Comparison of ENCODE assay signal across 11 cellular contexts in the genomic region with DNA sequence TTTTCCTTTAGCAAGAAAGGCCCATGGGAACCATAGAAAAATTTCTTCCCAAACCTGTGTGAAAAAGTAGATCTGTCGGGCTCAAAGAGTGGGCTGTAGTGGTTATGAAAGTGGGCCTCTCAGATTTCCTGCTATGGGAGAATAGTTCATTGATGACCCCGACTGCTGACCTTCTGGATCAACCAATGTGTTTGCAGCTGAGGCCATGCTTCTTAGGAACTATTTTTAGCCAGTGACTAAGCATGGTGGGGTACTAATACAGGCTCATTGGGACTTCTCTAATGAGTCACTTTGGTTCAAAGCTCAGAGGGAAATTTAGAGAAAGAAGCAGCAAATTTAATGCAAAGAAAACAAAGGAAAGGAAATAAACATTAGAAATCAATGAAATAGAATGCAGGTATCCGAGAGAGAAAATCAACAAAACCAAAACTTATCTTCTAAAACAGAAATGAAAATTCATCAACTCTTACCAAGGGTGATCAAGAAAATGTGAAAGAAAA. TPM values are rescaled to one million over a fixed set of nuclear protein-coding genes. Genes with fewer than 3 reads are reported as not detected.
DNase-seq lines count a peak whose midpoint lies in the region; ATAC-seq and TF ChIP-seq lines count a peak whose summit lies in the region.
"Had no signal": no experiment of that assay in that cellular context is flagged by ENCODE, and none has a peak within 500 bp of the region (broad histone marks: within the 10 kb centered on the region; RNA-seq: fewer than 3 reads in every experiment).

No MANE protein-coding gene starts in this region.

- H3K9me3 ChIP-seq in heart right ventricle: no peaks in the 10 kb centered on the region
- no peaks in the 10 kb centered on the region for H3K9me3 ChIP-seq in Panc1 (ENCODE audit: control insufficient read depth, insufficient read depth, low read depth, low read length)

- H3K4me1 ChIP-seq in heart right ventricle: peaks cover 0 to 13% (median 0%) of the 10 kb centered on the region in 9 donors
- no peaks in the 10 kb centered on the region for H3K4me1 ChIP-seq in Panc1 (ENCODE audit: control insufficient read depth, insufficient read depth, low read length)

- H3K27me3 ChIP-seq in heart right ventricle (peaks cover 0 to 28% (median 6%) of the 10 kb centered on the region in 7 donors), Panc1 (ENCODE audit: control insufficient read depth, insufficient read depth, low read length) (peaks cover 9% of the 10 kb centered on the region)

- POLR2A ChIA-PET in Panc1 (lab: Charles Lee): interaction anchor here (0.6 kb wide), 1 partner anchor 1949 kb away, joined by 3 read pairs; no protein-coding TSS in a partner anchor

- TF ChIP-seq CTCF in heart right ventricle (IDR thresholded peaks at IDR 0.05) (no peak), Panc1 (IDR thresholded peaks at IDR 0.05) (no peak), fibroblast of pulmonary artery (IDR thresholded peaks at IDR 0.05; ENCODE audit: low read length, missing control alignments) (no peak)

- ATAC-seq in heart right ventricle (peak in 7 of 8 donors; percentile 50 to 91 (median 74)), Right ventricle myocardium inferior (no peak), Panc1 (no peak), HG02571 (IDR thresholded peaks at IDR 0.05; ENCODE audit: unreplicated experiment) (no peak), GM19397 (IDR thresholded peaks at IDR 0.05; ENCODE audit: unreplicated experiment) (no peak), HG02840 (IDR thresholded peaks at IDR 0.05; ENCODE audit: low FRiP score, unreplicated experiment) (no peak)

- intact Hi-C loops in heart right ventricle (cut with DNase I) (no loop called here), Right ventricle myocardium inferior (cut with DNase I) (no loop called here), Panc1 (cut with micrococcal nuclease; ENCODE audit: unreplicated experiment) (loop anchor here (10.0 kb wide), 1 partner anchor 96 kb away; a partner anchor contains a TSS)

- H3K4me3 ChIP-seq in heart right ventricle (no peak overlapping the region), Panc1 (ENCODE audit: low read depth in 2 of 2, low read length in 2 of 2) (no peak overlapping the region), fibroblast of pulmonary artery (replicated peaks; ENCODE audit: low read depth, low read length) (no peak overlapping the region)

- H3K36me3 ChIP-seq in heart right ventricle (no peaks in the 10 kb centered on the region), Panc1 (ENCODE audit: control insufficient read depth, insufficient read depth, low read length) (no peaks in the 10 kb centered on the region)

- DNase-seq in heart right ventricle (peak in 1 of 2 donors; percentile 36), Right ventricle myocardium inferior (ENCODE audit: missing footprints) (no peak), Panc1 (ENCODE audit: low read depth, low spot score) (peak; percentile 10), fibroblast of pulmonary artery (ENCODE audit: low read depth) (peak; percentile 85), stromal cell of bone marrow (ENCODE audit: low read depth) (peak; percentile 96)
- DNase-seq: activated CD4-positive, alpha-beta T cell treated with anti-CD3 and anti-CD28 coated beads, Interleukin-2, amount 50 U/mL, for 4 hours; CD4-positive, alpha-beta T cell; NCI-H526 had no signal

- 64 to 73% methylated on average over 3 of the region's 3 CpGs for WGBS in heart right ventricle, 2 donors

- CTCF ChIA-PET in Panc1 (lab: Charles Lee): no interaction called here

- in situ Hi-C loops in Panc1 (cut with HindIII; ENCODE audit: low pct_unique_long_range_greater_than_20kb, low sequenced_read_pairs): no loop called here

- BruUV-seq in Panc1 (replicated peaks; lab: Mats Ljungman, UMichigan): no TSS peak

- peak overlapping the region in 5 of 10 donors; percentile 19 to 49 (median 42) for H3K27ac ChIP-seq in heart right ventricle
- H3K27ac ChIP-seq in Panc1 (ENCODE audit: low read length): no peak overlapping the region

RNA-seq across cellular contexts. Expression of a gene that starts 12.6 kb away (rescaled TPM):
- total RNA-seq in heart right ventricle: 10 to 100 TPM; 51.2 to 65.6 (median 59.2) TPM
- polyA plus RNA-seq in heart right ventricle: 10 to 100 TPM; 22.7 to 94.6 TPM
- total RNA-seq in Right ventricle myocardium inferior: 62.4 TPM
- total RNA-seq in Panc1 (2021; ENCODE audit: unreplicated experiment): 118 TPM
- polyA plus RNA-seq in Panc1 (2012; ENCODE audit: insufficient read length): 136 TPM

RNA-seq across cellular contexts. Expression of a gene that starts 27.5 kb away (rescaled TPM):
- 10 to 100 TPM; 25.4 to 47.3 (median 27.7) TPM for total RNA-seq in heart right ventricle
- polyA plus RNA-seq in heart right ventricle: 10 to 100 TPM; 15.0 to 21.9 TPM
- total RNA-seq in Right ventricle myocardium inferior: 33.0 TPM
- 0.74 TPM for total RNA-seq in Panc1 (2021; ENCODE audit: unreplicated experiment)
- 0.40 TPM for polyA plus RNA-seq in Panc1 (2012; ENCODE audit: insufficient read length)
- total RNA-seq: CD4-positive, alpha-beta T cell had no signal

RNA-seq across cellular contexts. Expression of a gene that starts 41.1 kb away (rescaled TPM):
- total RNA-seq in heart right ventricle (100 to 1,000 TPM; 105 to 235 (median 132) TPM), Right ventricle myocardium inferior (121 TPM), Panc1 (2021; ENCODE audit: unreplicated experiment) (25.1 TPM)
- polyA plus RNA-seq in heart right ventricle: 10 to 100 TPM; 32.8 to 64.1 TPM
- 7.9 TPM for polyA plus RNA-seq in Panc1 (2012; ENCODE audit: insufficient read length)

RNA-seq across cellular contexts. Expression of a gene that starts 44.9 kb away (rescaled TPM):
- total RNA-seq in heart right ventricle: 1 to 10 TPM; 1.8 to 3.0 (median 2.5) TPM
- 10 to 100 TPM in 1 of 2 donors, 1 to 10 TPM in 1; 3.2 to 11.4 TPM for polyA plus RNA-seq in heart right ventricle
- total RNA-seq in Right ventricle myocardium inferior: 2.5 TPM
- 4.9 TPM for total RNA-seq in Panc1 (2021; ENCODE audit: unreplicated experiment)
- 5.5 TPM for polyA plus RNA-seq in Panc1 (2012; ENCODE audit: insufficient read length)

RNA-seq across cellular contexts. Expression of a gene that starts 55.0 kb away (rescaled TPM):
- 1 to 10 TPM; 3.3 to 7.6 (median 4.5) TPM for total RNA-seq in heart right ventricle
- 1 to 10 TPM; 3.0 to 3.6 TPM for polyA plus RNA-seq in heart right ventricle
- 5.8 TPM for total RNA-seq in Right ventricle myocardium inferior
- total RNA-seq in Panc1 (2021; ENCODE audit: unreplicated experiment): 4.5 TPM
- polyA plus RNA-seq in Panc1 (2012; ENCODE audit: insufficient read length): 3.0 TPM

Comparison
In these comparisons a context has a peak if more than half of its experiments do, and no peak if none do; other contexts are left out.
1. ATAC-seq: peak in heart right ventricle (7 of 8); none in Right ventricle myocardium inferior (single experiment), Panc1 (single experiment), HG02571 (single experiment), GM19397 (single experiment) and HG02840 (single experiment).
2. RNA of a gene that starts 27.5 kb away (total RNA-seq): 33.0 TPM in Right ventricle myocardium inferior (single experiment) and 25.4 to 47.3 TPM in heart right ventricle; 0.74 TPM in Panc1 (single experiment); every median in the first group is over 10 times any median in the second.